ENCODE assay signal across 13 cellular contexts in genomic region chr11:12434255-12434654, GRCh38. TPM values are rescaled to one million over a fixed set of nuclear protein-coding genes. Genes with fewer than 3 reads are reported as not detected.
A peak's percentile ranks its signal among the peaks of the same experiment; 100 is the strongest.
DNase-seq lines count a peak whose midpoint lies in the region; TF ChIP-seq lines count a peak whose summit lies in the region.
"Had no signal": no experiment of that assay in that cellular context is flagged by ENCODE, and none has a peak within 500 bp of the region (broad histone marks: within the 10 kb centered on the region; RNA-seq: fewer than 3 reads in every experiment).

No MANE protein-coding gene starts in this region.

- H3K9me3 Mint-ChIP-seq in nephron (no peaks in the 10 kb centered on the region), immature natural killer cell (no peaks in the 10 kb centered on the region)

- POLR2A ChIA-PET in HEK293T (lab: Yijun Ruan, JAX): no interaction called here

- H3K36me3 Mint-ChIP-seq in nephron (ENCODE audit: low read depth): peaks cover 12% of the 10 kb centered on the region
- H3K36me3 Mint-ChIP-seq in immature natural killer cell: no peaks in the 10 kb centered on the region

- H3K27ac ChIP-seq in SJSA1: peak overlapping the region; percentile 72
- peak overlapping the region; percentile 61 to 88 (median 87) for H3K27ac ChIP-seq in esophagus squamous epithelium
- peak overlapping the region; percentile 76 to 90 (median 84) for H3K27ac ChIP-seq in transverse colon

- in situ Hi-C loops in transverse colon (cut with MboI; ENCODE audit: low pct_ligation_motif_present in 1 of 4, low pct_unique_long_range_greater_than_20kb in 1 of 4, low sequenced_read_pairs in 3 of 4): no loop called here

- TF ChIP-seq CTCF in esophagus squamous epithelium (IDR thresholded peaks at IDR 0.05) (no peak), nephron (IDR thresholded peaks at IDR 0.05; ENCODE audit: unreplicated experiment in 3 of 3) (no peak), transverse colon (IDR thresholded peaks at IDR 0.05) (no peak)

- H3K27ac Mint-ChIP-seq in nephron (peak overlapping the region; percentile 87 to 92 (median 90)), immature natural killer cell (no peak overlapping the region)

- TF ChIP-seq POLR2A in esophagus squamous epithelium (IDR thresholded peaks at IDR 0.05): no peak
- TF ChIP-seq POLR2A in transverse colon (IDR thresholded peaks at IDR 0.05): no peak

- H3K4me1 Mint-ChIP-seq in nephron (peaks cover 61% of the 10 kb centered on the region), immature natural killer cell (no peaks in the 10 kb centered on the region)

- H3K27me3 Mint-ChIP-seq in nephron (ENCODE audit: low read depth) (no peaks in the 10 kb centered on the region), immature natural killer cell (ENCODE audit: low read depth in 3 of 3) (peaks cover 0 to 4% (median 0%) of the 10 kb centered on the region in 3 donors)

- H3K4me3 Mint-ChIP-seq in nephron (peak overlapping the region; percentile 25 to 73 (median 35)), immature natural killer cell (no peak overlapping the region)
- H3K4me3 Mint-ChIP-seq: CD4-positive, alpha-beta memory T cell had no signal

- H3K4me3 ChIP-seq in SJSA1 (no peak overlapping the region), esophagus squamous epithelium (no peak overlapping the region), transverse colon (no peak overlapping the region)

- H3K9me3 ChIP-seq in SJSA1 (replicated peaks) (no peaks in the 10 kb centered on the region), esophagus squamous epithelium (no peaks in the 10 kb centered on the region), transverse colon (no peaks in the 10 kb centered on the region)

- CTCF ChIA-PET in HEK293T (lab: Yijun Ruan, JAX): no interaction called here

- WGBS in esophagus squamous epithelium, 2 donors: 78 to 81% methylated on average over 4 to 5 of the region's 5 CpGs
- 80% methylated on average over 1 to 5 of the region's 5 CpGs for WGBS in transverse colon (ENCODE audit: low coverage in 1 of 2), 2 donors

- intact Hi-C loops in esophagus squamous epithelium (cut with DNase I) (no loop called here), transverse colon (cut with DNase I; ENCODE audit: low total_unique reads) (no loop called here)

- H3K36me3 ChIP-seq in SJSA1 (peaks cover 25% of the 10 kb centered on the region), esophagus squamous epithelium (no peaks in the 10 kb centered on the region), transverse colon (no peaks in the 10 kb centered on the region)

- H3K27me3 ChIP-seq in SJSA1 (replicated peaks) (no peaks in the 10 kb centered on the region), esophagus squamous epithelium (no peaks in the 10 kb centered on the region), transverse colon (no peaks in the 10 kb centered on the region)

- no peak for TF ChIP-seq EP300 in transverse colon (IDR thresholded peaks at IDR 0.05; ENCODE audit: low read depth)

- peaks cover 51% of the 10 kb centered on the region for H3K4me1 ChIP-seq in SJSA1 (replicated peaks)
- H3K4me1 ChIP-seq in esophagus squamous epithelium: peaks cover 9 to 82% (median 27%) of the 10 kb centered on the region in 3 donors
- peaks cover 25 to 81% (median 53%) of the 10 kb centered on the region in 4 donors for H3K4me1 ChIP-seq in transverse colon

- DNase-seq in SJSA1 (ENCODE audit: low read depth in 1 of 2, low spot score in 2 of 2): no peak
- DNase-seq in esophagus squamous epithelium (lab: John Stamatoyannopoulos, UW): no peak
- DNase-seq in transverse colon: no peak
- no peak for DNase-seq in NCI-H1105 (lab: John Stamatoyannopoulos, UW)
- DNase-seq in HEK293T (ENCODE audit: extremely low spot score): no peak
- DNase-seq in immature natural killer cell: no peak
- DNase-seq: activated CD4-positive, alpha-beta T cell treated with anti-CD3 and anti-CD28 coated beads for 48 hours; activated effector memory CD4-positive, alpha-beta T cell treated with Interleukin-2 at 50 U/mL for 16 hours; CD4-positive, alpha-beta memory T cell; cortex of kidney; MV-4-11; NCI-H526 treated with DMSO at 0.1 percent for 48 hours had no signal

TF ChIP-seq in HEK293T, 16 proteins besides CTCF, POLR2A, EP300 and RAD21:
- TF ChIP-seq HDGF (IDR thresholded peaks at IDR 0.05; ENCODE audit: borderline replicate concordance): no peak
- no peak for TF ChIP-seq ELF4 (IDR thresholded peaks at IDR 0.05)
- no peak for TF ChIP-seq ZNF384 (IDR thresholded peaks at IDR 0.05)
- TF ChIP-seq SP1 (IDR thresholded peaks at IDR 0.05): no peak
- TF ChIP-seq BHLHE40 (IDR thresholded peaks at IDR 0.05; ENCODE audit: borderline replicate concordance): no peak

RNA-seq across cellular contexts. Expression of gene PARVA, which starts 56.9 kb away (rescaled TPM):
- 59.9 and 98.3 TPM in 2 replicates for total RNA-seq in SJSA1 (2014; rRNA removed; shearing (Covaris generic))
- total RNA-seq in esophagus squamous epithelium (10 to 100 TPM in 3 of 4 donors, 1 to 10 TPM in 1; 8.6 to 66.9 (median 16.2) TPM), transverse colon (10 to 100 TPM; 34.3 to 82.0 (median 45.1) TPM)
- polyA plus RNA-seq in immature natural killer cell: not detected

Comparison
In these comparisons a context has a peak if more than half of its experiments do, and no peak if none do; other contexts are left out.
1. H3K27ac Mint-ChIP-seq: peak in nephron (3 of 3); none in immature natural killer cell (0 of 6).
2. H3K4me3 Mint-ChIP-seq: peak in nephron (3 of 3); none in immature natural killer cell (0 of 5).
3. Peak in every context shown above with its lines, with median percentiles within 50 percentile points of each other: H3K27ac ChIP-seq.